In the genomic region with DNA sequence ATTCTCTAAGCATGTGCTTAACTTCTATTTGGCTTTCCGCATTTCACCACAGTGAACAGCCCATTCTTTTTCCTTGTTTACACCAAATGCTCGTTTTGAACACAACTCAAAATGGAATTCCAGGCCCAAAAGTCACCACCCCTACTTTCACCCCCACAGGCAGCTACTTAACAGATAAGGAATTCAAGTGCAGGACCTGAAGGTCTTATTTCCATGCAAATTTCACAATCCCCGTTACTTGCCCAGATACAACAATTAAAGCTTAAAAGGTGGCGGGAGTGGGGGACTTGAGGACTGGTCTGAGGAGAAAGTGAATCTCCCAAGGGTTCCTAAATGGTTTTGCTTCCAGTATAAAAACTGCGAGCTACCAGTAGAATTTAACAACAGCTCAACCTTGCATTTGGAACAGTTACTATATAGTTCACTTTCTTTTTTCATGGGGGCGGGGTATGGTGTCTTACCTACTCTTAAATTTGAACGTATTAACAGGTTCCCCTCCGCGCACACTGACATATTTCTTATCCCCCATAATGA, we compare ENCODE assay signal across 1 cellular context.
TF ChIP-seq lines count a peak whose summit lies in the region.

No MANE protein-coding gene starts in this region.

TF ChIP-seq in IMR-90, 13 proteins besides CTCF, POLR2A, EP300 and RAD21 (continued from another document):
- TF ChIP-seq, protein P1, sequence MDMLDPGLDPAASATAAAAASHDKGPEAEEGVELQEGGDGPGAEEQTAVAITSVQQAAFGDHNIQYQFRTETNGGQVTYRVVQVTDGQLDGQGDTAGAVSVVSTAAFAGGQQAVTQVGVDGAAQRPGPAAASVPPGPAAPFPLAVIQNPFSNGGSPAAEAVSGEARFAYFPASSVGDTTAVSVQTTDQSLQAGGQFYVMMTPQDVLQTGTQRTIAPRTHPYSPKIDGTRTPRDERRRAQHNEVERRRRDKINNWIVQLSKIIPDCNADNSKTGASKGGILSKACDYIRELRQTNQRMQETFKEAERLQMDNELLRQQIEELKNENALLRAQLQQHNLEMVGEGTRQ (IDR thresholded peaks at IDR 0.05; ENCODE audit: low read depth, low read length) = no peak
- TF ChIP-seq CHD1 (IDR thresholded peaks at IDR 0.05; ENCODE audit: low read depth, low read length) = no peak
- no peak for TF ChIP-seq NFE2L2 (IDR thresholded peaks at IDR 0.05; ENCODE audit: low read depth, low read length)
- no peak; the same call in 1 of the 2 replicates for TF ChIP-seq MAZ (IDR thresholded peaks at IDR 0.05; ENCODE audit: borderline replicate concordance, low read depth, low read length)
- TF ChIP-seq, protein P2, sequence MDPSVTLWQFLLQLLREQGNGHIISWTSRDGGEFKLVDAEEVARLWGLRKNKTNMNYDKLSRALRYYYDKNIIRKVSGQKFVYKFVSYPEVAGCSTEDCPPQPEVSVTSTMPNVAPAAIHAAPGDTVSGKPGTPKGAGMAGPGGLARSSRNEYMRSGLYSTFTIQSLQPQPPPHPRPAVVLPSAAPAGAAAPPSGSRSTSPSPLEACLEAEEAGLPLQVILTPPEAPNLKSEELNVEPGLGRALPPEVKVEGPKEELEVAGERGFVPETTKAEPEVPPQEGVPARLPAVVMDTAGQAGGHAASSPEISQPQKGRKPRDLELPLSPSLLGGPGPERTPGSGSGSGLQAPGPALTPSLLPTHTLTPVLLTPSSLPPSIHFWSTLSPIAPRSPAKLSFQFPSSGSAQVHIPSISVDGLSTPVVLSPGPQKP (IDR thresholded peaks at IDR 0.05; ENCODE audit: borderline replicate concordance, low read depth, low read length) = no peak
- no peak for TF ChIP-seq SMC3 (IDR thresholded peaks at IDR 0.05; ENCODE audit: low read depth, low read length)
- TF ChIP-seq FOS (IDR thresholded peaks at IDR 0.05; ENCODE audit: low read depth, low read length) = 0 out of 2 replicates have a peak, but pooled peaks have one; percentile 8
- TF ChIP-seq CEBPB (IDR thresholded peaks at IDR 0.05; ENCODE audit: low read depth, low read length) = peak; percentile 89
- TF ChIP-seq RCOR1 (IDR thresholded peaks at IDR 0.05; ENCODE audit: insufficient replicate concordance, low read length) = peak; percentile 56
- no peak for TF ChIP-seq RFX5 (IDR thresholded peaks at IDR 0.05; ENCODE audit: low read depth, low read length)
- 0 out of 2 replicates have a peak, but pooled peaks have one; percentile 51 for TF ChIP-seq MXI1 (IDR thresholded peaks at IDR 0.05; ENCODE audit: borderline replicate concordance, low read depth, low read length)
- TF ChIP-seq BHLHE40 (IDR thresholded peaks at IDR 0.05; ENCODE audit: low read depth, low read length) = peak; percentile 33; the same call in 1 of the 2 replicates
TF ChIP-seq in IMR-90: peak in this region for 5.
